10 cellular contexts compared by ENCODE assay signal in the genomic region with DNA sequence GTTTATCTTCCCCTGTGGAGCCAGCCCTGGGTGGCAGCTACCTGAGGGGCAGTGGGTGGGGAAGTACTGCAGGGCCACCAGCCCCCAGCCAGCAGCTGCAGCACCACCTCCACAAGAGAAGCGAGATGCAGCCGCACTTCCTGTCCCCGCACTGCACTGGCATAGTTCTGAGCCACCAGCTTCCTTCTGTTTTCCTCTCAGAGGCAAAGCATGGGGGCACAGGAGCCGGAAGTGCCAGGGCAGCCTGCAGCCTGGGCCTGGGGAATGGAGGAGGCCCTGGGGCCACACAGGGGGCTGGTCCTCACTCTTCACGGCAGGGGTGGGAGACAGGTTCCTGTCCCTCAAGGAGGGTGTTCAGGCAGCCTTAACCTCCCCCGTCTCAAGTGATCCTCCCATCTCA. TPM values are rescaled to one million over a fixed set of nuclear protein-coding genes. Genes with fewer than 3 reads are reported as not detected.
A peak's percentile ranks its signal among the peaks of the same experiment; 100 is the strongest.
DNase-seq lines count a peak whose midpoint lies in the region; ATAC-seq and TF ChIP-seq lines count a peak whose summit lies in the region.
"Had no signal": no experiment of that assay in that cellular context is flagged by ENCODE, and none has a peak within 500 bp of the region (broad histone marks: within the 10 kb centered on the region; RNA-seq: fewer than 3 reads in every experiment).

No MANE protein-coding gene starts in this region.

- no peaks in the 10 kb centered on the region for H3F3A ChIP-seq in OCI-LY1 (ENCODE audit: insufficient read depth, low read length)

- peak overlapping the region; percentile 39; the same call in 1 of the 2 replicates for H3K4me2 ChIP-seq in OCI-LY1 (ENCODE audit: low read length)

- no peaks in the 10 kb centered on the region for H3K79me2 ChIP-seq in OCI-LY1 (ENCODE audit: insufficient read depth, low read length)

- DNase-seq in Ammon's horn (ENCODE audit: low spot score) (peak; percentile 74), SHP77 (lab: John Stamatoyannopoulos, UW) (no peak), left lobe of liver (ENCODE audit: low spot score) (no peak)
- peak; percentile 77 for DNase-seq in activated naive CD4-positive, alpha-beta T cell treated with anti-CD3 and anti-CD28 coated beads, Interleukin-2, amount 10 ng/mL, durations not matched to agents 7 days and 5 days

- no peaks in the 10 kb centered on the region for H3K9me2 ChIP-seq in OCI-LY1 (ENCODE audit: low read depth, low read length)

- ATAC-seq in GM18870 (IDR thresholded peaks at IDR 0.05; ENCODE audit: unreplicated experiment) = no peak
- ATAC-seq in GM21381 (IDR thresholded peaks at IDR 0.05; ENCODE audit: unreplicated experiment) = no peak
- no peak for ATAC-seq in left lobe of liver

- H3K4me3 Mint-ChIP-seq in activated naive CD4-positive, alpha-beta T cell treated with anti-CD3 and anti-CD28 coated beads, Interleukin-2, amount 10 ng/mL, durations not matched to agents 7 days and 5 days = peak overlapping the region; percentile 20

- H3K27me3 ChIP-seq in OCI-LY1 (ENCODE audit: insufficient read depth, low read length) (no peaks in the 10 kb centered on the region), mucosa of rectum (ENCODE audit: control insufficient read depth in 2 of 2, insufficient read depth in 2 of 2, low read length in 2 of 2) (no peaks in the 10 kb centered on the region)
- H3K27me3 ChIP-seq: cardiac muscle cell had no signal

- peaks cover 29% of the 10 kb centered on the region for H3K4me1 ChIP-seq in OCI-LY1 (ENCODE audit: insufficient read depth, low read length, severe bottlenecking)
- H3K4me1 ChIP-seq in mucosa of rectum (ENCODE audit: control insufficient read depth in 2 of 2, insufficient read depth in 2 of 2, low read length in 2 of 2) = peaks cover 33 to 38% of the 10 kb centered on the region in 2 donors

- peak overlapping the region; percentile 86 for H3K27ac Mint-ChIP-seq in activated naive CD4-positive, alpha-beta T cell treated with anti-CD3 and anti-CD28 coated beads, Interleukin-2, amount 10 ng/mL, durations not matched to agents 7 days and 5 days

- CTCF ChIA-PET in activated naive CD4-positive, alpha-beta T cell treated with anti-CD3 and anti-CD28 coated beads, Interleukin-2, amount 10 ng/mL, durations not matched to agents 7 days and 5 days (lab: Charles Lee) = interaction anchor here (1.3 to 28.2 kb wide), 9 partner anchors 10 to 89 kb away, joined by 3 to 506 read pairs (median 7); a partner anchor contains a TSS

- H2AFZ ChIP-seq in OCI-LY1 (ENCODE audit: low read length) = no peak overlapping the region

- H3K27me3 Mint-ChIP-seq in activated naive CD4-positive, alpha-beta T cell treated with anti-CD3 and anti-CD28 coated beads, Interleukin-2, amount 10 ng/mL, durations not matched to agents 7 days and 5 days = no peaks in the 10 kb centered on the region

- H3K4me1 Mint-ChIP-seq in activated naive CD4-positive, alpha-beta T cell treated with anti-CD3 and anti-CD28 coated beads, Interleukin-2, amount 10 ng/mL, durations not matched to agents 7 days and 5 days = peaks cover 60% of the 10 kb centered on the region

- H3K9me3 Mint-ChIP-seq in activated naive CD4-positive, alpha-beta T cell treated with anti-CD3 and anti-CD28 coated beads, Interleukin-2, amount 10 ng/mL, durations not matched to agents 7 days and 5 days = no peaks in the 10 kb centered on the region

- H4K20me1 ChIP-seq in OCI-LY1 (ENCODE audit: insufficient read depth, low read length) = no peaks in the 10 kb centered on the region

- no peaks in the 10 kb centered on the region for H3K9me3 ChIP-seq in OCI-LY1 (ENCODE audit: low read length)
- H3K9me3 ChIP-seq in mucosa of rectum (ENCODE audit: control insufficient read depth in 2 of 2, low read length in 2 of 2) = no peaks in the 10 kb centered on the region

- H3K27ac ChIP-seq in OCI-LY1 (ENCODE audit: low read depth, low read length, poor library complexity, severe bottlenecking) (peak overlapping the region; percentile 78), mucosa of rectum (ENCODE audit: low read depth in 2 of 2, low read length in 2 of 2) (peak overlapping the region; percentile 64 to 76)
- H3K27ac ChIP-seq: cardiac muscle cell had no signal

- H3K9ac ChIP-seq in OCI-LY1 (ENCODE audit: low read length) (peak overlapping the region; percentile 39; the same call in 1 of the 2 replicates), mucosa of rectum (ENCODE audit: low read depth in 1 of 2, low read length in 2 of 2) (peak overlapping the region; percentile 31 to 32)

- no peak for TF ChIP-seq CTCF in OCI-LY1 (IDR thresholded peaks at IDR 0.05; ENCODE audit: low read length)

- peaks cover 57% of the 10 kb centered on the region; the same call in 1 of the 2 replicates for H3K36me3 ChIP-seq in OCI-LY1 (ENCODE audit: insufficient read depth, low read length)
- H3K36me3 ChIP-seq in mucosa of rectum (ENCODE audit: control insufficient read depth in 2 of 2, insufficient read depth in 2 of 2, low read length in 2 of 2) = peaks cover 33 to 43% of the 10 kb centered on the region in 2 donors

- H3K4me3 ChIP-seq in OCI-LY1 (ENCODE audit: low read depth, low read length, poor library complexity, severe bottlenecking) (no peak overlapping the region), mucosa of rectum (ENCODE audit: low read length in 2 of 2) (peak overlapping the region; percentile 34 to 37)
- H3K4me3 ChIP-seq: cardiac muscle cell had no signal

- peaks cover 22% of the 10 kb centered on the region for H3K36me3 Mint-ChIP-seq in activated naive CD4-positive, alpha-beta T cell treated with anti-CD3 and anti-CD28 coated beads, Interleukin-2, amount 10 ng/mL, durations not matched to agents 7 days and 5 days

RNA-seq across cellular contexts. Expression of a gene that starts 11.9 kb away (rescaled TPM):
- 3.0 TPM for total RNA-seq in left lobe of liver

RNA-seq across cellular contexts. Expression of a gene that starts 18.9 kb away (rescaled TPM):
- total RNA-seq in left lobe of liver = 27.3 TPM

RNA-seq across cellular contexts. Expression of a gene that starts 31.0 kb away (rescaled TPM):
- 40.9 TPM for total RNA-seq in left lobe of liver

RNA-seq across cellular contexts. Expression of a gene that starts 47.7 kb away (rescaled TPM):
- 0.65 TPM for total RNA-seq in left lobe of liver
- total RNA-seq: cardiac muscle cell, kidney epithelial cell had no signal

RNA-seq across cellular contexts. Expression of a gene that starts 47.9 kb away (rescaled TPM):
- 115 TPM for total RNA-seq in left lobe of liver

Comparison
In these comparisons a context has a peak if more than half of its experiments do, and no peak if none do; other contexts are left out.
1. DNase-seq: peak in Ammon's horn (single experiment) and activated naive CD4-positive, alpha-beta T cell treated with anti-CD3 and anti-CD28 coated beads, Interleukin-2, amount 10 ng/mL, durations not matched to agents 7 days and 5 days (single experiment); none in SHP77 (0 of 2) and left lobe of liver (single experiment).